ENCODE assay signal across 8 cellular contexts in the genomic region with DNA sequence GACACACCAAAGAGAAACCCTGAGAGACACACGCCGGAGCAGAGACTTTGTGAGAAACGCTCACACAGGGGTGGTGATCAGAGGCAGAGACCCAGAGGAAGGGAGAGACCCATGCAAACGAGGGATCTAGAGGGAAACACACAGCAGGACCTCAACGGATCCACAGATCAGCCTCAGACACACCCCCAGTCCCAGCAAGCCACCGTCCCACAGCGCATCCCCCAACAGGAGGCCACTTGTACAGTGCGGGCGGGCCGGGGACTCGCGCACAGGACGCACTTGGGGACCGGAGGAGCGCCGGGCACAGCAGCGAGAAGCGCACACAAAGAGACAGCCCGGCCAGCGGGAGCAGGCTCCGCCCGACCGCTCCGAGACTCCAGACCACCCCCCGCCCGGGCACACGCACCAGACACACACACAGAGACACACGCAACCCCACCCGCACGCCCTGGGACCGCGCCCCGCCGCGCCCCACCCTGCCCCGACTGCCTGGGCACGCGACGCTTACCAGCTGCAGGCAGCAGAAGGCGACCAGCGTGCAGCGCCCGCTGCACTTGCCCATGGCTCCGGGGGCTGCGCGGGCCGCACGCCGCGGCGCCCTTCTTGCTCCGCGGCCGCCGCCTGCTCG. TPM values are rescaled to one million over a fixed set of nuclear protein-coding genes. Genes with fewer than 3 reads are reported as not detected.
DNase-seq lines count a peak whose midpoint lies in the region; ATAC-seq and TF ChIP-seq lines count a peak whose summit lies in the region.

No MANE protein-coding gene starts in this region.

- CTCF ChIA-PET in Calu3 (lab: Charles Lee), result no interaction called here

- no peaks in the 10 kb centered on the region for H3K9me3 Mint-ChIP-seq in Calu3 (ENCODE audit: low read depth, unreplicated experiment)
- H3K9me3 Mint-ChIP-seq in chondrocyte (ENCODE audit: low read depth), result no peaks in the 10 kb centered on the region
- no peaks in the 10 kb centered on the region for H3K9me3 Mint-ChIP-seq in mesothelial cell of epicardium

- H3K36me3 Mint-ChIP-seq in Calu3 (ENCODE audit: insufficient read depth, unreplicated experiment) (peaks cover 8% of the 10 kb centered on the region), chondrocyte (ENCODE audit: low read depth) (no peaks in the 10 kb centered on the region), mesothelial cell of epicardium (no peaks in the 10 kb centered on the region)

- TF ChIP-seq CTCF in Calu3 (IDR thresholded peaks at IDR 0.05; ENCODE audit: unreplicated experiment), result no peak
- TF ChIP-seq CTCF in chondrocyte (IDR thresholded peaks at IDR 0.05), result no peak
- no peak for TF ChIP-seq CTCF in mesothelial cell of epicardium (IDR thresholded peaks at IDR 0.05; ENCODE audit: unreplicated experiment)

- no peak for TF ChIP-seq EP300 in Ishikawa (IDR thresholded peaks at IDR 0.05; ENCODE audit: borderline replicate concordance)

- DNase-seq in Calu3 (peak; percentile 13), chondrocyte (ENCODE audit: low spot score) (peak; percentile 84), mesothelial cell of epicardium (ENCODE audit: low spot score in 2 of 2, unreplicated experiment in 2 of 2) (peak; percentile 31 to 64), GF-D8 (lab: John Stamatoyannopoulos, UW) (no peak)

- intact Hi-C loops in Calu3 (cut with micrococcal nuclease; ENCODE audit: unreplicated experiment), result no loop called here

- H3K27ac Mint-ChIP-seq in Calu3 (ENCODE audit: unreplicated experiment), result no peak overlapping the region
- H3K27ac Mint-ChIP-seq in chondrocyte (ENCODE audit: unreplicated experiment), result no peak overlapping the region
- H3K27ac Mint-ChIP-seq in mesothelial cell of epicardium, result peak overlapping the region; percentile 59

- TF ChIP-seq RAD21 in Ishikawa (IDR thresholded peaks at IDR 0.05; ENCODE audit: low read depth), result no peak

- ATAC-seq in HG03571 (IDR thresholded peaks at IDR 0.05; ENCODE audit: unreplicated experiment), result no peak
- ATAC-seq in GM19351 (IDR thresholded peaks at IDR 0.05; ENCODE audit: unreplicated experiment), result no peak
- no peak for ATAC-seq in HG03045 (IDR thresholded peaks at IDR 0.05; ENCODE audit: unreplicated experiment)

- H3K4me3 Mint-ChIP-seq in Calu3 (ENCODE audit: low read depth, unreplicated experiment), result peak overlapping the region; percentile 71
- H3K4me3 Mint-ChIP-seq in chondrocyte (ENCODE audit: unreplicated experiment), result peak overlapping the region; percentile 77
- H3K4me3 Mint-ChIP-seq in mesothelial cell of epicardium, result peak overlapping the region; percentile 85

- H3K27me3 Mint-ChIP-seq in Calu3 (ENCODE audit: unreplicated experiment) (peaks cover 89% of the 10 kb centered on the region), chondrocyte (ENCODE audit: low read depth) (peaks cover 22% of the 10 kb centered on the region), mesothelial cell of epicardium (ENCODE audit: low read depth) (peaks cover 46% of the 10 kb centered on the region)

- peaks cover 8% of the 10 kb centered on the region for H3K4me1 Mint-ChIP-seq in Calu3 (ENCODE audit: low read depth, unreplicated experiment)
- H3K4me1 Mint-ChIP-seq in chondrocyte (ENCODE audit: low read depth), result peaks cover 12% of the 10 kb centered on the region
- H3K4me1 Mint-ChIP-seq in mesothelial cell of epicardium, result peaks cover 14% of the 10 kb centered on the region

- BruUV-seq in Calu3 (replicated peaks; lab: Mats Ljungman, UMichigan), result no TSS peak

TF ChIP-seq in Ishikawa, 13 proteins besides CTCF, POLR2A, EP300 and RAD21:
- TF ChIP-seq CEBPB (IDR thresholded peaks at IDR 0.05) (no peak), ZBTB7A (IDR thresholded peaks at IDR 0.05; ENCODE audit: low read depth) (0 out of 2 replicates have a peak, but pooled peaks have one; percentile 36), TAF1 (IDR thresholded peaks at IDR 0.05; ENCODE audit: low read depth) (no peak; the same call in 1 of the 2 replicates), MAX (IDR thresholded peaks at IDR 0.05) (peak; percentile 54; the same call in 1 of the 2 replicates), TEAD4 (IDR thresholded peaks at IDR 0.05) (no peak), FOXM1 (IDR thresholded peaks at IDR 0.05; ENCODE audit: borderline replicate concordance, low read depth) (no peak)
TF ChIP-seq in Ishikawa: peak in this region for 2.

RNA-seq across cellular contexts. Expression of gene NKAIN1, which starts 0.6 kb away (rescaled TPM):
- total RNA-seq in Calu3 (2022) (not detected in 2 replicates), chondrocyte (2.9 to 3.8 TPM (median 3.5 TPM) in 3 replicates), mesothelial cell of epicardium (9.4 to 10.2 TPM (median 9.4 TPM) in 3 replicates)

RNA-seq across cellular contexts. Expression of gene SNRNP40, which starts 57.5 kb away (rescaled TPM):
- total RNA-seq in Calu3 (2022) (78.1 and 81.0 TPM in 2 replicates), chondrocyte (32.3 to 39.0 TPM (median 34.3 TPM) in 3 replicates), mesothelial cell of epicardium (63.2 to 70.7 TPM (median 64.3 TPM) in 3 replicates)

RNA-seq across cellular contexts. Expression of gene ZCCHC17, which starts 57.7 kb away (rescaled TPM):
- total RNA-seq in Calu3 (2022), result 26.6 and 28.5 TPM in 2 replicates
- total RNA-seq in chondrocyte, result 31.1 to 34.6 TPM (median 34.5 TPM) in 3 replicates
- 25.3 to 27.1 TPM (median 26.6 TPM) in 3 replicates for total RNA-seq in mesothelial cell of epicardium
